ENCODE assay signal across 19 cellular contexts in the genomic region with DNA sequence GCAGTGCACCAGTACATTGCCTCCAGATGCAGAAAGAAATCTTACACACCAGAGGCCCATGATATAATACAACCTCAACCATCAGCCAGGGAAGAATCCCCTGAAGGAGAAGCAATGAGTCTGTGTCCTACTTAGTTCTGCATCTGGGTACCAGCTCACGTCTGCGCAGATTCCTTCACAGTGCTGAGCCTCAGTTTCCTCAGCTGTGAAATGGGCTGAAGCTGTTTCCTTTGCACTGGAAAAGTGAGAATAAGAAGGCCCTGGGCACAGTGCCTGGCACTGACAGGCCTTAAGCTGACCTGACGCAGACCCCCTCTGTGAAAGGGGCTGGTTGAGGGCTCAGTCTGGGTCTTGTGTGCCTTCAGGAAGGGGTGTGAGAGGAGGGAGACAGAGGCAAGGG. TPM values are rescaled to one million over a fixed set of nuclear protein-coding genes. Genes with fewer than 3 reads are reported as not detected.
DNase-seq lines count a peak whose midpoint lies in the region; FAIRE-seq and TF ChIP-seq lines count a peak whose summit lies in the region.
"Had no signal": no experiment of that assay in that cellular context is flagged by ENCODE, and none has a peak within 500 bp of the region (broad histone marks: within the 10 kb centered on the region; RNA-seq: fewer than 3 reads in every experiment).

No MANE protein-coding gene starts in this region.

- H3K4me3 ChIP-seq in BLaER1 treated with 17β-estradiol and CSF1 and Interleukin-3, amounts not matched to agents 10 nM and 100 nM: no peak overlapping the region
- H3K4me3 ChIP-seq in kidney (ENCODE audit: low read length in 2 of 2) (no peak overlapping the region), osteoblast (ENCODE audit: insufficient read depth, low read length) (no peak overlapping the region)
- H3K4me3 ChIP-seq: GM23338 had no signal

- H3K36me3 Mint-ChIP-seq in brain: peaks cover 7% of the 10 kb centered on the region
- H3K36me3 Mint-ChIP-seq: CD14-positive monocyte; CD4-positive, alpha-beta memory T cell had no signal

- H3K4me1 Mint-ChIP-seq in brain: peaks cover 5% of the 10 kb centered on the region
- H3K4me1 Mint-ChIP-seq: CD14-positive monocyte; CD4-positive, alpha-beta memory T cell; GM23338 had no signal

- intact Hi-C loops in kidney (cut with DNase I): no loop called here

- H4K20me1 ChIP-seq in BLaER1 treated with 17β-estradiol and CSF1 and Interleukin-3, amounts not matched to agents 10 nM and 100 nM: peaks cover 0 to 12% (median 0%) of the 10 kb centered on the region in 11 experiments; a peak in 1 of 22 replicates
- no peaks in the 10 kb centered on the region for H4K20me1 ChIP-seq in osteoblast (ENCODE audit: insufficient read depth, low read length)

- TF ChIP-seq CTCF in brain (conservative IDR thresholded peaks at IDR 0.05) (no peak), kidney (IDR thresholded peaks at IDR 0.05; ENCODE audit: borderline replicate concordance, extremely low read depth, insufficient read depth) (no peak), osteoblast (IDR thresholded peaks at IDR 0.05; ENCODE audit: extremely low read depth, low read depth, low read length) (no peak)

- 0 out of 22 replicates have a peak overlapping the region, but pooled peaks of 1 of the 11 experiments have one; percentile 42 for H3K27ac ChIP-seq in BLaER1 treated with 17β-estradiol and CSF1 and Interleukin-3, amounts not matched to agents 10 nM and 100 nM
- H3K27ac ChIP-seq in kidney (ENCODE audit: low read depth in 2 of 2, low read length in 2 of 2) (no peak overlapping the region), osteoblast (ENCODE audit: low read depth, low read length) (no peak overlapping the region)

- H3K36me3 ChIP-seq in BLaER1 treated with 17β-estradiol and CSF1 and Interleukin-3, amounts not matched to agents 10 nM and 100 nM: no peaks in the 10 kb centered on the region; a peak in 1 of 22 replicates
- H3K36me3 ChIP-seq in kidney (ENCODE audit: control insufficient read depth in 1 of 2, insufficient read depth in 2 of 2, low read length in 2 of 2): no peaks in the 10 kb centered on the region
- no peaks in the 10 kb centered on the region for H3K36me3 ChIP-seq in osteoblast (ENCODE audit: insufficient read depth, low read length)
- H3K36me3 ChIP-seq: BE2C had no signal

- H2AFZ ChIP-seq in osteoblast (ENCODE audit: low read length): no peak overlapping the region
- H2AFZ ChIP-seq: GM23338 had no signal

- H3K9me3 Mint-ChIP-seq in brain: peaks cover 0 to 7% (median 4%) of the 10 kb centered on the region in 5 experiments
- H3K9me3 Mint-ChIP-seq: CD4-positive, alpha-beta memory T cell; GM23338 had no signal

- H3K4me3 Mint-ChIP-seq in brain: no peak overlapping the region
- H3K4me3 Mint-ChIP-seq: CD14-positive monocyte; CD4-positive, alpha-beta memory T cell; GM23338 had no signal

- H3K79me2 ChIP-seq in osteoblast (ENCODE audit: insufficient read depth, low read length): no peaks in the 10 kb centered on the region

- peak overlapping the region in 6 of 11 experiments; percentile 21 to 61 (median 52); a peak in 12 of 22 replicates for H3K4me2 ChIP-seq in BLaER1 treated with 17β-estradiol and CSF1 and Interleukin-3, amounts not matched to agents 10 nM and 100 nM
- H3K4me2 ChIP-seq in osteoblast (ENCODE audit: insufficient read depth, low read length): no peak overlapping the region
- H3K4me2 ChIP-seq: GM23338 had no signal

- H3K9me3 ChIP-seq in BLaER1 treated with 17β-estradiol and CSF1 and Interleukin-3, amounts not matched to agents 10 nM and 100 nM (replicated peaks in 1 of 11): peaks cover 0 to 13% (median 6%) of the 10 kb centered on the region in 11 experiments; a peak in 16 of 22 replicates
- H3K9me3 ChIP-seq in kidney (ENCODE audit: control insufficient read depth in 1 of 2, low read length in 2 of 2) (no peaks in the 10 kb centered on the region), osteoblast (ENCODE audit: low read depth, low read length) (no peaks in the 10 kb centered on the region)
- H3K9me3 ChIP-seq: BE2C had no signal

- H3K27me3 Mint-ChIP-seq in brain: peaks cover 4% of the 10 kb centered on the region

- H3K27me3 ChIP-seq in BLaER1 treated with 17β-estradiol and CSF1 and Interleukin-3, amounts not matched to agents 10 nM and 100 nM: no peaks in the 10 kb centered on the region
- H3K27me3 ChIP-seq in osteoblast (ENCODE audit: insufficient read depth, low read length): no peaks in the 10 kb centered on the region
- H3K27me3 ChIP-seq: BE2C had no signal

- peak; percentile 41 for DNase-seq in kidney
- DNase-seq in osteoblast (ENCODE audit: insufficient read length, low spot score, missing footprints): peak; percentile 53
- DNase-seq in NCI-H526 treated with DMSO at 0.1 percent for 48 hours (lab: John Stamatoyannopoulos, UW): no peak
- DNase-seq in medulla oblongata (ENCODE audit: extremely low spot score): no peak
- DNase-seq in T-helper 9 cell: no peak
- DNase-seq: BE2C; CD4-positive, alpha-beta memory T cell; DMS153; DMS79; GDM1; HCEC 1CT had no signal

- FAIRE-seq in kidney (lab: Jason Lieb, UNC): no peak
- FAIRE-seq: GM12892, GM18507, H54 had no signal

- peaks cover 0 to 55% (median 34%) of the 10 kb centered on the region in 10 experiments; a peak in 14 of 20 replicates for H3K4me1 ChIP-seq in BLaER1 treated with 17β-estradiol and CSF1 and Interleukin-3, amounts not matched to agents 10 nM and 100 nM
- no peaks in the 10 kb centered on the region for H3K4me1 ChIP-seq in kidney (ENCODE audit: control insufficient read depth in 1 of 2, insufficient read depth in 1 of 2, low read depth in 1 of 2, low read length in 2 of 2)
- H3K4me1 ChIP-seq in osteoblast (ENCODE audit: insufficient read depth, low read length): no peaks in the 10 kb centered on the region
- H3K4me1 ChIP-seq: BE2C had no signal

- H3K27ac Mint-ChIP-seq in brain: peak overlapping the region in 3 of 5 experiments; percentile 68 to 88 (median 82)
- H3K27ac Mint-ChIP-seq: CD14-positive monocyte; CD4-positive, alpha-beta memory T cell; GM23338 had no signal

- no peak overlapping the region for H3K9ac ChIP-seq in BLaER1 treated with 17β-estradiol and CSF1 and Interleukin-3, amounts not matched to agents 10 nM and 100 nM
- no peak overlapping the region for H3K9ac ChIP-seq in kidney (ENCODE audit: low read length in 2 of 2)

RNA-seq across cellular contexts. Expression of a gene that starts 20.7 kb away (rescaled TPM):
- 13.9 TPM for polyA plus RNA-seq in brain (ENCODE audit: insufficient read depth, low read depth, low replicate concordance)
- 0.19 TPM for total RNA-seq in kidney
- 0.22 TPM for polyA plus RNA-seq in kidney (ENCODE audit: insufficient read depth, low read depth, low replicate concordance)
- not detected in 2 replicates for total RNA-seq in osteoblast
- total RNA-seq: CD4-positive, alpha-beta memory T cell; Daoy had no signal
- polyA plus RNA-seq: CD14-positive monocyte; CD4-positive, alpha-beta memory T cell had no signal

Comparison
In these comparisons a context has a peak if more than half of its experiments do, and no peak if none do; other contexts are left out.
1. DNase-seq: peak in kidney (single experiment) and osteoblast (single experiment); none in NCI-H526 treated with DMSO at 0.1 percent for 48 hours (single experiment), medulla oblongata (single experiment) and T-helper 9 cell (single experiment).